Comparison of ENCODE assay signal across 15 cellular contexts in the genomic region with DNA sequence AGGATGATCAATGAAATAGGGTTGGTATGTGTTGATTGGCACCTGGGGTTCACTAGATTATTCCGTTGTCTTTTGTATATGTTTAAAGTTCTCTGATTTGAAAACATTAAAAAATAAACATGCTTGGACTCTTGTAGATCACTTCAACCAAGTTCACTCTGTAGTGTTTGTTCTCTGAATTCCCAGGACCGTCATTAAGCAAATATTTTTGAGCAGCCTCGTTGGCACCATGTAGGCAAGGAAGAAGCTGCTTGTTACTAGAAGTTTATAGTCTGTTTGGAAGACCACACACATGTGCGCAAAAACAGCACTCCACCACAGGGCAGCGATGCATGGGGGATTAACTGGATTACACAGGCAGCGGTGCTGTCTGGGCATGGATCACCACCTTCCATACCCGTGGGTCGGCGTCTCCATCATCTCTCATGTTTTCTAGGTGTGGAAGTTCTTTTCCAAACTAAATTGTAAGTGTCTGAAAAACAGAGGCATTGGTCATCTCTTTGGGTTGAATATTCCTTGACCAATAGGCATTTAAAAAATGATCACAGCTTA.
DNase-seq lines count a peak whose midpoint lies in the region; ATAC-seq and TF ChIP-seq lines count a peak whose summit lies in the region.
"Had no signal": no experiment of that assay in that cellular context is flagged by ENCODE, and none has a peak within 500 bp of the region (broad histone marks: within the 10 kb centered on the region; RNA-seq: fewer than 3 reads in every experiment).

No MANE protein-coding gene starts in this region.

- no peaks in the 10 kb centered on the region for H3K36me3 Mint-ChIP-seq in activated CD4-positive, alpha-beta T cell treated with anti-CD3 and anti-CD28 coated beads, Interleukin-2, amount 10 ng/mL, durations not matched to agents 24 days and 14 days (ENCODE audit: low read depth)
- H3K36me3 Mint-ChIP-seq: CD4-positive, CD25-positive, alpha-beta regulatory T cell had no signal

- intact Hi-C loops in left ventricle myocardium inferior (cut with micrococcal nuclease), result no loop called here
- intact Hi-C loops in lower lobe of right lung (cut with DNase I), result no loop called here
- intact Hi-C loops in activated CD4-positive, alpha-beta T cell treated with anti-CD3 and anti-CD28 coated beads, Interleukin-2, amount 10 ng/mL, durations not matched to agents 24 days and 14 days (cut with micrococcal nuclease), result no loop called here

- H3K27me3 Mint-ChIP-seq in activated CD4-positive, alpha-beta T cell treated with anti-CD3 and anti-CD28 coated beads, Interleukin-2, amount 10 ng/mL, durations not matched to agents 24 days and 14 days, result peaks cover 2% of the 10 kb centered on the region

- no peaks in the 10 kb centered on the region for H3K9me3 Mint-ChIP-seq in activated CD4-positive, alpha-beta T cell treated with anti-CD3 and anti-CD28 coated beads, Interleukin-2, amount 10 ng/mL, durations not matched to agents 24 days and 14 days
- H3K9me3 Mint-ChIP-seq: H9, IgD-negative memory B cell had no signal

- no peak overlapping the region for H3K4me3 ChIP-seq in cardiac muscle cell
- no peak overlapping the region for H3K4me3 ChIP-seq in left ventricle myocardium inferior
- no peak overlapping the region for H3K4me3 ChIP-seq in lower lobe of right lung
- H3K4me3 ChIP-seq: BLaER1 treated with 17β-estradiol and CSF1 and Interleukin-3, amounts not matched to agents 10 nM and 100 nM; GM12878 had no signal

- H3K4me1 ChIP-seq in cardiac muscle cell (ENCODE audit: low read depth) (peaks cover 28% of the 10 kb centered on the region), left ventricle myocardium inferior (peaks cover 44% of the 10 kb centered on the region), lower lobe of right lung (no peaks in the 10 kb centered on the region)

- H3K27ac ChIP-seq in cardiac muscle cell (peak overlapping the region; percentile 82), left ventricle myocardium inferior (replicated peaks) (no peak overlapping the region), VCaP (0 out of 2 replicates have a peak overlapping the region, but pooled peaks have one; percentile 18), lower lobe of right lung (no peak overlapping the region)
- H3K27ac ChIP-seq: BLaER1 treated with 17β-estradiol and CSF1 and Interleukin-3, amounts not matched to agents 10 nM and 100 nM had no signal

- H3K4me1 Mint-ChIP-seq in activated CD4-positive, alpha-beta T cell treated with anti-CD3 and anti-CD28 coated beads, Interleukin-2, amount 10 ng/mL, durations not matched to agents 24 days and 14 days, result no peaks in the 10 kb centered on the region
- H3K4me1 Mint-ChIP-seq: CD4-positive, CD25-positive, alpha-beta regulatory T cell had no signal

- no peak overlapping the region for H3K27ac Mint-ChIP-seq in activated CD4-positive, alpha-beta T cell treated with anti-CD3 and anti-CD28 coated beads, Interleukin-2, amount 10 ng/mL, durations not matched to agents 24 days and 14 days
- H3K27ac Mint-ChIP-seq: CD4-positive, CD25-positive, alpha-beta regulatory T cell; IgD-negative memory B cell had no signal

- H3K9me3 ChIP-seq in cardiac muscle cell (ENCODE audit: low read depth), result no peaks in the 10 kb centered on the region
- no peaks in the 10 kb centered on the region for H3K9me3 ChIP-seq in left ventricle myocardium inferior (replicated peaks)
- no peaks in the 10 kb centered on the region for H3K9me3 ChIP-seq in lower lobe of right lung

- TF ChIP-seq CTCF in cardiac muscle cell (IDR thresholded peaks at IDR 0.05; ENCODE audit: low read depth, low read length), result no peak
- no peak for TF ChIP-seq CTCF in left ventricle myocardium inferior (IDR thresholded peaks at IDR 0.05; ENCODE audit: borderline replicate concordance)
- no peak for TF ChIP-seq CTCF in VCaP (conservative IDR thresholded peaks at IDR 0.05)
- no peak for TF ChIP-seq CTCF in lower lobe of right lung (IDR thresholded peaks at IDR 0.05)

- no peak overlapping the region for H3K4me3 Mint-ChIP-seq in activated CD4-positive, alpha-beta T cell treated with anti-CD3 and anti-CD28 coated beads, Interleukin-2, amount 10 ng/mL, durations not matched to agents 24 days and 14 days
- H3K4me3 Mint-ChIP-seq: CD4-positive, CD25-positive, alpha-beta regulatory T cell; H9; IgD-negative memory B cell had no signal

- DNase-seq in cardiac muscle cell (ENCODE audit: low read depth in 1 of 2, low spot score in 1 of 2) (no peak), left ventricle myocardium inferior (no peak), lower lobe of right lung (no peak), GF-D8 (lab: John Stamatoyannopoulos, UW) (no peak)
- no peak for DNase-seq in activated CD4-positive, alpha-beta T cell treated with anti-CD3 and anti-CD28 coated beads, Interleukin-2, amount 10 ng/mL, durations not matched to agents 24 days and 14 days
- DNase-seq in stimulated activated CD4-positive, alpha-beta T cell treated with anti-CD3 and anti-CD28 coated beads, Interleukin-15, amount 100 ng/mL, for 24 hours, result no peak
- DNase-seq: ACHN; CD4-positive, CD25-positive, alpha-beta regulatory T cell; GOT3; H9; KG1 had no signal

- H3K36me3 ChIP-seq in cardiac muscle cell (peaks cover 25% of the 10 kb centered on the region), left ventricle myocardium inferior (peaks cover 6% of the 10 kb centered on the region), lower lobe of right lung (no peaks in the 10 kb centered on the region)
- H3K36me3 ChIP-seq: BLaER1 treated with 17β-estradiol and CSF1 and Interleukin-3, amounts not matched to agents 10 nM and 100 nM had no signal

- ATAC-seq in lower lobe of right lung, result peak; percentile 27 to 83
- ATAC-seq: GM12878 had no signal

- H3K27me3 ChIP-seq in cardiac muscle cell, result no peaks in the 10 kb centered on the region
- H3K27me3 ChIP-seq in left ventricle myocardium inferior (ENCODE audit: low read depth), result no peaks in the 10 kb centered on the region
- H3K27me3 ChIP-seq in lower lobe of right lung (ENCODE audit: low read depth), result no peaks in the 10 kb centered on the region
- H3K27me3 ChIP-seq: BLaER1 treated with 17β-estradiol and CSF1 and Interleukin-3, amounts not matched to agents 10 nM and 100 nM had no signal

Comparison
In these comparisons a context has a peak if more than half of its experiments do, and no peak if none do; other contexts are left out.
1. H3K27ac ChIP-seq: peak in cardiac muscle cell (single experiment) and VCaP (single experiment); none in left ventricle myocardium inferior (single experiment) and lower lobe of right lung (single experiment).